ENCODE assay signal across 10 cellular contexts in the genomic region with DNA sequence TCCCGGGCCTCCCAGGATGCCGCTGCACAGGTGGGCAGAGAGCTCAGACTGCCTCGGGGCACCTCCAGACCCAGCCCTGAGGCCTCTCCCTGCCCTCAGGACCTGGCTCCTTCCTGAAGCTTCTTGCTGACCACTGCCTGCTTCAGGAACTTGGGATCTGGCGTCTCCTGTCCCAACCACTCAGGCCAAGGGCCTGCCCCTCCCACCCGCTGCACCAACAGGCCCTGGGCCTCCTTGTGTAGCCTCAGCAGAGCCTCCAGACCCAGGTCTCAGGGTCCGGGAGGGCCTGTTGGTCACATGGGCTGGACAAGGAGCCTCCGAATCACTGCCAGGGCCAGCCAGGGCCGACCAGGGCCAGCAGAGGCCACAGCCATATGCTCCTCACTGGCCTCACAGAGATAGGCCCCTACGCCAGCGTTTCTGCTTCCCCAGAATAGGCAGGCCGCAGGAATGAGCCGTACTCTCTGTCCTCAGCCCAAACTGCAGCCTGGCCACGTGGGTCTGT. TPM values are rescaled to one million over a fixed set of nuclear protein-coding genes. Genes with fewer than 3 reads are reported as not detected.
DNase-seq lines count a peak whose midpoint lies in the region; ATAC-seq and TF ChIP-seq lines count a peak whose summit lies in the region.
"Had no signal": no experiment of that assay in that cellular context is flagged by ENCODE, and none has a peak within 500 bp of the region (broad histone marks: within the 10 kb centered on the region; RNA-seq: fewer than 3 reads in every experiment).

No MANE protein-coding gene starts in this region.

- H3F3A ChIP-seq in Loucy (ENCODE audit: low read depth), result no peaks in the 10 kb centered on the region

- no peak for TF ChIP-seq EP300 in stomach (IDR thresholded peaks at IDR 0.05)

- H3K9ac ChIP-seq in Loucy (ENCODE audit: low read depth, low read length, poor library complexity, severe bottlenecking) (peak overlapping the region; percentile 79), iPS-15b (ENCODE audit: low read depth, low read length) (peak overlapping the region; percentile 26)

- WGBS in stomach, 5 donors, result 39 to 72% (median 52%) methylated on average over 5 to 13 of the region's 13 CpGs

- H3K4me3 ChIP-seq in Loucy (ENCODE audit: low read length, poor library complexity, severe bottlenecking) (peak overlapping the region; percentile 92), iPS-15b (ENCODE audit: low read depth, low read length) (no peak overlapping the region), stomach (peak overlapping the region; percentile 84 to 100 (median 94))
- H3K4me3 ChIP-seq: neural progenitor cell had no signal

- H3K27ac Mint-ChIP-seq in central memory CD8-positive, alpha-beta T cell (ENCODE audit: low read depth), result no peak overlapping the region
- H3K27ac Mint-ChIP-seq: dendritic cell treated with granulocyte-macrophage colony-stimulating factor and Interleukin-4, amounts not matched to agents 40 ng/mL and 50 ng/mL, for 4 days; neural progenitor cell had no signal

- peaks cover 22% of the 10 kb centered on the region for H3K4me1 ChIP-seq in Loucy (ENCODE audit: insufficient read depth, low read length, poor library complexity, severe bottlenecking)
- H3K4me1 ChIP-seq in iPS-15b (ENCODE audit: control insufficient read depth, insufficient read depth, low read length), result no peaks in the 10 kb centered on the region
- H3K4me1 ChIP-seq in stomach, result peaks cover 63 to 84% (median 73%) of the 10 kb centered on the region in 4 donors

- no peak for ATAC-seq in central memory CD8-positive, alpha-beta T cell (replicated peaks; ENCODE audit: extremely low read depth, poor library complexity, severe bottlenecking)
- ATAC-seq in GM21619 (IDR thresholded peaks at IDR 0.05; ENCODE audit: unreplicated experiment), result no peak
- no peak for ATAC-seq in GM21723 (IDR thresholded peaks at IDR 0.05; ENCODE audit: unreplicated experiment)

- H3K4me1 Mint-ChIP-seq in central memory CD8-positive, alpha-beta T cell, result peaks cover 11% of the 10 kb centered on the region

- TF ChIP-seq CTCF in Loucy (conservative IDR thresholded peaks at IDR 0.05; ENCODE audit: low read length) (no peak), stomach (IDR thresholded peaks at IDR 0.05) (no peak)

- no peak overlapping the region for H2AFZ ChIP-seq in Loucy (ENCODE audit: low read length)
- H2AFZ ChIP-seq: neural progenitor cell had no signal

- H3K27me3 Mint-ChIP-seq in central memory CD8-positive, alpha-beta T cell, result no peaks in the 10 kb centered on the region
- H3K27me3 Mint-ChIP-seq: dendritic cell treated with granulocyte-macrophage colony-stimulating factor and Interleukin-4, amounts not matched to agents 40 ng/mL and 50 ng/mL, for 4 days had no signal

- H3K27me3 ChIP-seq in Loucy (ENCODE audit: insufficient read depth, low read length, poor library complexity, severe bottlenecking), result no peaks in the 10 kb centered on the region
- no peaks in the 10 kb centered on the region for H3K27me3 ChIP-seq in iPS-15b (ENCODE audit: control insufficient read depth, insufficient read depth, low read length)
- H3K27me3 ChIP-seq in stomach, result no peaks in the 10 kb centered on the region
- H3K27me3 ChIP-seq: neural progenitor cell had no signal

- H3K9me3 ChIP-seq in Loucy (ENCODE audit: insufficient read depth, low read depth, low read length) (no peaks in the 10 kb centered on the region), iPS-15b (ENCODE audit: control insufficient read depth, insufficient read depth, low read length) (no peaks in the 10 kb centered on the region), stomach (no peaks in the 10 kb centered on the region)

- intact Hi-C loops in stomach (cut with DNase I; ENCODE audit: low total_unique reads), result no loop called here

- no peaks in the 10 kb centered on the region for H3K9me3 Mint-ChIP-seq in central memory CD8-positive, alpha-beta T cell
- H3K9me3 Mint-ChIP-seq: dendritic cell treated with granulocyte-macrophage colony-stimulating factor and Interleukin-4, amounts not matched to agents 40 ng/mL and 50 ng/mL, for 4 days; neural progenitor cell had no signal

- no peak for DNase-seq in central memory CD8-positive, alpha-beta T cell (ENCODE audit: low spot score in 2 of 2)
- DNase-seq in stomach (peak; percentile 25), DMS 273 (lab: John Stamatoyannopoulos, UW; ENCODE audit: unreplicated experiment) (no peak)
- DNase-seq: DMS79 had no signal

- H3K36me3 Mint-ChIP-seq in central memory CD8-positive, alpha-beta T cell (ENCODE audit: insufficient read depth), result peaks cover 42% of the 10 kb centered on the region

- peak overlapping the region; percentile 11 to 94 (median 93) for H3K27ac ChIP-seq in stomach
- H3K27ac ChIP-seq: neural progenitor cell had no signal

- peaks cover 56% of the 10 kb centered on the region for H4K20me1 ChIP-seq in Loucy (ENCODE audit: insufficient read depth, low read length, poor library complexity, severe bottlenecking)

- no peaks in the 10 kb centered on the region for H3K9me2 ChIP-seq in Loucy (replicated peaks; ENCODE audit: low read depth, low read length)

- H3K4me3 Mint-ChIP-seq in central memory CD8-positive, alpha-beta T cell, result peak overlapping the region; percentile 75
- H3K4me3 Mint-ChIP-seq: dendritic cell treated with granulocyte-macrophage colony-stimulating factor and Interleukin-4, amounts not matched to agents 40 ng/mL and 50 ng/mL, for 4 days had no signal

- H3K36me3 ChIP-seq in Loucy (ENCODE audit: insufficient read depth, low read length) (peaks cover 11% of the 10 kb centered on the region; the same call in 1 of the 2 replicates), iPS-15b (ENCODE audit: control insufficient read depth, insufficient read depth, low read length) (peaks cover 11% of the 10 kb centered on the region), stomach (peaks cover 9 to 42% (median 26%) of the 10 kb centered on the region in 4 donors)
- H3K36me3 ChIP-seq: neural progenitor cell had no signal

- H3K79me2 ChIP-seq in Loucy (ENCODE audit: insufficient read depth, low read length), result peaks cover 58% of the 10 kb centered on the region

- TF ChIP-seq POLR2A in stomach (IDR thresholded peaks at IDR 0.05), result no peak

- H3K4me2 ChIP-seq in Loucy (ENCODE audit: low read depth, low read length, poor library complexity, severe bottlenecking), result peak overlapping the region; percentile 87

RNA-seq across cellular contexts. Expression of a gene that starts 2.8 kb away (rescaled TPM):
- total RNA-seq in stomach, result 100 to 1,000 TPM in 1 of 5 donors, 10 to 100 TPM in 4; 22.8 to 114 (median 48.7) TPM
- polyA plus RNA-seq in stomach, result 10 to 100 TPM; 19.1 to 49.4 (median 30.1) TPM

RNA-seq across cellular contexts. Expression of a gene that starts 17.2 kb away (rescaled TPM):
- 10 to 100 TPM in 4 of 5 donors, 1 to 10 TPM in 1; 7.6 to 37.4 (median 17.5) TPM for total RNA-seq in stomach
- 1 to 10 TPM; 5.5 to 7.4 (median 6.8) TPM for polyA plus RNA-seq in stomach

RNA-seq across cellular contexts. Expression of a gene that starts 17.2 kb away (rescaled TPM):
- 1 to 10 TPM in 2 of 5 donors, under 1 TPM in 1, not detected in 2; 0.29 to 5.1 (median 1.4) TPM for total RNA-seq in stomach
- polyA plus RNA-seq in stomach, result 1 to 10 TPM in 2 of 3 donors, under 1 TPM in 1; 0.90 to 1.7 (median 1.3) TPM
